8 cellular contexts compared by ENCODE assay signal in genomic region chr16:67935096-67935401, GRCh38. TPM values are rescaled to one million over a fixed set of nuclear protein-coding genes. Genes with fewer than 3 reads are reported as not detected.
DNase-seq lines count a peak whose midpoint lies in the region; ATAC-seq and TF ChIP-seq lines count a peak whose summit lies in the region.

No MANE protein-coding gene starts in this region.

- peaks cover 8% of the 10 kb centered on the region; the same call in 1 of the 2 replicates for H3K9me3 Mint-ChIP-seq in HFFc6
- no peaks in the 10 kb centered on the region for H3K9me3 Mint-ChIP-seq in activated CD8-positive, alpha-beta T cell treated with anti-CD3 and anti-CD28 coated beads, Interleukin-2, amount 10 ng/mL, durations not matched to agents 7 days and 5 days (ENCODE audit: insufficient read depth)

- peaks cover 29% of the 10 kb centered on the region for H3K4me1 Mint-ChIP-seq in HFFc6 (ENCODE audit: low read depth)
- H3K4me1 Mint-ChIP-seq in activated CD8-positive, alpha-beta T cell treated with anti-CD3 and anti-CD28 coated beads, Interleukin-2, amount 10 ng/mL, durations not matched to agents 7 days and 5 days (ENCODE audit: low read depth), result peaks cover 39% of the 10 kb centered on the region

- H3K9me3 ChIP-seq in right cardiac atrium (ENCODE audit: control insufficient read depth, low read length), result no peaks in the 10 kb centered on the region
- H3K9me3 ChIP-seq in spleen, result no peaks in the 10 kb centered on the region

- POLR2A ChIA-PET in activated CD8-positive, alpha-beta T cell treated with anti-CD3 and anti-CD28 coated beads, Interleukin-2, amount 10 ng/mL, durations not matched to agents 7 days and 5 days (lab: Charles Lee), result interaction anchor here (0.7 to 3.8 kb wide), 26 partner anchors 10 to 373 kb away, joined by 3 to 25 read pairs (median 8); partner anchors contain the start of genes CTCF, DDX28, DPEP2 and DUS2

- TF ChIP-seq CTCF in HFFc6 (IDR thresholded peaks at IDR 0.05) (no peak), spleen (IDR thresholded peaks at IDR 0.05 in 8 of 11, conservative IDR thresholded peaks at IDR 0.05 in 3 of 11) (no peak)

- peaks cover 4% of the 10 kb centered on the region; the same call in 1 of the 2 replicates for H3K36me3 Mint-ChIP-seq in HFFc6 (ENCODE audit: low read depth)
- H3K36me3 Mint-ChIP-seq in activated CD8-positive, alpha-beta T cell treated with anti-CD3 and anti-CD28 coated beads, Interleukin-2, amount 10 ng/mL, durations not matched to agents 7 days and 5 days (ENCODE audit: low read depth), result peaks cover 56% of the 10 kb centered on the region

- H3K27me3 ChIP-seq in right cardiac atrium (ENCODE audit: control insufficient read depth, insufficient read depth) (no peaks in the 10 kb centered on the region), spleen (replicated peaks in 1 of 7) (no peaks in the 10 kb centered on the region)

- CTCF ChIA-PET in activated CD8-positive, alpha-beta T cell treated with anti-CD3 and anti-CD28 coated beads, Interleukin-2, amount 10 ng/mL, durations not matched to agents 7 days and 5 days (lab: Charles Lee), result interaction anchor here (0.6 to 4.0 kb wide), 16 partner anchors 16 to 329 kb away, joined by 3 to 25 read pairs (median 4); partner anchors contain the start of genes NFATC3 and SLC7A6

- no peak for ATAC-seq in activated CD8-positive, alpha-beta T cell treated with anti-CD3 and anti-CD28 coated beads, Interleukin-2, amount 10 ng/mL, durations not matched to agents 7 days and 5 days
- peak; percentile 0 to 5 for ATAC-seq in right cardiac atrium

- peak overlapping the region; percentile 43 for H3K4me3 ChIP-seq in right cardiac atrium (ENCODE audit: low read length)
- peak overlapping the region; percentile 72 to 98 (median 96) for H3K4me3 ChIP-seq in spleen

- H3K27ac ChIP-seq in right cardiac atrium (ENCODE audit: low read length) (peak overlapping the region; percentile 14), spleen (peak overlapping the region in 7 of 8 donors; percentile 97 to 99 (median 98))

- peaks cover 4% of the 10 kb centered on the region for H3K4me1 ChIP-seq in right cardiac atrium (ENCODE audit: control insufficient read depth, insufficient read depth, low read length)
- peaks cover 11 to 49% (median 32%) of the 10 kb centered on the region in 6 donors for H3K4me1 ChIP-seq in spleen

- DNase-seq in HFFc6 (no peak), right cardiac atrium (no peak), spleen (no peak), NCI-H2196 treated with DMSO at 0.1 percent for 48 hours (lab: John Stamatoyannopoulos, UW; ENCODE audit: unreplicated experiment) (no peak), NCI-H1417 (lab: John Stamatoyannopoulos, UW) (no peak), UCSD-AML1 (lab: John Stamatoyannopoulos, UW; ENCODE audit: unreplicated experiment) (no peak)
- DNase-seq in activated CD8-positive, alpha-beta T cell treated with anti-CD3 and anti-CD28 coated beads, Interleukin-2, amount 10 ng/mL, durations not matched to agents 7 days and 5 days, result no peak
- no peak for DNase-seq in activated CD4-positive, CD25-positive, alpha-beta regulatory T cell (lab: John Stamatoyannopoulos, UW)

- no peak for TF ChIP-seq POLR2A in spleen (IDR thresholded peaks at IDR 0.05)

- peaks cover 0 to 64% (median 40%) of the 10 kb centered on the region in 6 donors for H3K36me3 ChIP-seq in spleen

- H3K4me3 Mint-ChIP-seq in HFFc6, result peak overlapping the region; percentile 99
- H3K4me3 Mint-ChIP-seq in activated CD8-positive, alpha-beta T cell treated with anti-CD3 and anti-CD28 coated beads, Interleukin-2, amount 10 ng/mL, durations not matched to agents 7 days and 5 days, result peak overlapping the region; percentile 100

- intact Hi-C loops in right cardiac atrium (cut with DNase I) (no loop called here), spleen (cut with DNase I; ENCODE audit: low total_unique reads) (loop anchor here (10.0 kb wide), 1 partner anchor 90 kb away; the partner anchor contains the start of genes CENPT, NUTF2 and THAP11)

- peak overlapping the region; percentile 92 for H3K27ac Mint-ChIP-seq in HFFc6
- H3K27ac Mint-ChIP-seq in activated CD8-positive, alpha-beta T cell treated with anti-CD3 and anti-CD28 coated beads, Interleukin-2, amount 10 ng/mL, durations not matched to agents 7 days and 5 days, result peak overlapping the region; percentile 99

- H3K27me3 Mint-ChIP-seq in HFFc6 (ENCODE audit: insufficient read depth), result peaks cover 34% of the 10 kb centered on the region
- no peaks in the 10 kb centered on the region for H3K27me3 Mint-ChIP-seq in activated CD8-positive, alpha-beta T cell treated with anti-CD3 and anti-CD28 coated beads, Interleukin-2, amount 10 ng/mL, durations not matched to agents 7 days and 5 days (ENCODE audit: low read depth)

- 30% methylated on average over 13 of the region's 13 CpGs for WGBS in right cardiac atrium
- WGBS in spleen, 5 donors, result 66 to 74% (median 71%) methylated on average over 13 of the region's 13 CpGs

RNA-seq across cellular contexts. Expression of gene PSMB10, which starts 1.6 kb away (rescaled TPM):
- total RNA-seq in HFFc6 (2021; fragmentation: NEBNext Ultra II Directional; extraction: Animal tissue kit (Norgen Biotek cat#: 25700)), result 10 to 100 TPM; 36.3 to 49.7 (median 40.0) TPM
- total RNA-seq in activated CD8-positive, alpha-beta T cell treated with anti-CD3 and anti-CD28 coated beads, Interleukin-2, amount 10 ng/mL, durations not matched to agents 7 days and 5 days, result 100 to 1,000 TPM; 257 to 275 TPM
- 10 to 100 TPM; 49.1 to 64.0 (median 58.5) TPM for total RNA-seq in right cardiac atrium
- 92.8 TPM for polyA plus RNA-seq in right cardiac atrium
- 100 to 1,000 TPM in 6 of 7 donors, 10 to 100 TPM in 1; 80.3 to 152 (median 128) TPM for total RNA-seq in spleen
- polyA plus RNA-seq in spleen, result 100 to 1,000 TPM; 207 to 236 (median 236) TPM

RNA-seq across cellular contexts. Expression of gene CTRL, which starts 3.4 kb away (rescaled TPM):
- total RNA-seq in HFFc6 (2021; fragmentation: NEBNext Ultra II Directional; extraction: Animal tissue kit (Norgen Biotek cat#: 25700)), result under 1 TPM; 0.25 to 0.63 (median 0.43) TPM
- total RNA-seq in activated CD8-positive, alpha-beta T cell treated with anti-CD3 and anti-CD28 coated beads, Interleukin-2, amount 10 ng/mL, durations not matched to agents 7 days and 5 days, result 1 to 10 TPM; 5.5 TPM
- total RNA-seq in right cardiac atrium (under 1 TPM in 3 of 4 donors, not detected in 1; 0.37 to 0.94 (median 0.42) TPM), spleen (1 to 10 TPM; 2.0 to 8.5 (median 4.6) TPM)
- polyA plus RNA-seq in right cardiac atrium (0.66 TPM), spleen (10 to 100 TPM in 1 of 3 donors, 1 to 10 TPM in 2; 2.7 to 10.3 (median 4.8) TPM)

RNA-seq across cellular contexts. Expression of gene LCAT, which starts 8.9 kb away (rescaled TPM):
- total RNA-seq in HFFc6 (2021; fragmentation: NEBNext Ultra II Directional; extraction: Animal tissue kit (Norgen Biotek cat#: 25700)), result 10 to 100 TPM; 17.6 to 21.8 (median 19.8) TPM
- total RNA-seq in activated CD8-positive, alpha-beta T cell treated with anti-CD3 and anti-CD28 coated beads, Interleukin-2, amount 10 ng/mL, durations not matched to agents 7 days and 5 days, result 10 to 100 TPM; 22.4 to 23.1 TPM
- total RNA-seq in right cardiac atrium, result 10 to 100 TPM; 15.0 to 27.0 (median 16.1) TPM
- polyA plus RNA-seq in right cardiac atrium, result 17.4 TPM
- total RNA-seq in spleen, result 10 to 100 TPM in 5 of 7 donors, 1 to 10 TPM in 2; 5.2 to 28.5 (median 13.7) TPM
- polyA plus RNA-seq in spleen, result 10 to 100 TPM in 2 of 3 donors, 1 to 10 TPM in 1; 8.5 to 51.6 (median 40.2) TPM

RNA-seq across cellular contexts. Expression of gene SLC12A4, which starts 33.4 kb away (rescaled TPM):
- total RNA-seq in HFFc6 (2021; fragmentation: NEBNext Ultra II Directional; extraction: Animal tissue kit (Norgen Biotek cat#: 25700)), result 100 to 1,000 TPM in 1 of 6 experiments, 10 to 100 TPM in 5; 89.8 to 113 (median 98.9) TPM
- 10 to 100 TPM; 42.5 TPM for total RNA-seq in activated CD8-positive, alpha-beta T cell treated with anti-CD3 and anti-CD28 coated beads, Interleukin-2, amount 10 ng/mL, durations not matched to agents 7 days and 5 days
- total RNA-seq in right cardiac atrium (100 to 1,000 TPM in 1 of 4 donors, 10 to 100 TPM in 3; 64.6 to 114 (median 66.8) TPM), spleen (10 to 100 TPM; 23.1 to 68.5 (median 38.6) TPM)
- polyA plus RNA-seq in right cardiac atrium (49.3 TPM), spleen (10 to 100 TPM in 1 of 3 donors, 1 to 10 TPM in 2; 4.6 to 27.4 (median 8.9) TPM)

RNA-seq across cellular contexts. Expression of gene PSKH1, which starts 42.0 kb away (rescaled TPM):
- total RNA-seq in HFFc6 (2021; fragmentation: NEBNext Ultra II Directional; extraction: Animal tissue kit (Norgen Biotek cat#: 25700)), result 10 to 100 TPM; 25.2 to 34.1 (median 29.3) TPM
- 10 to 100 TPM; 20.0 to 22.8 TPM for total RNA-seq in activated CD8-positive, alpha-beta T cell treated with anti-CD3 and anti-CD28 coated beads, Interleukin-2, amount 10 ng/mL, durations not matched to agents 7 days and 5 days
- total RNA-seq in right cardiac atrium, result 10 to 100 TPM; 23.8 to 31.1 (median 27.0) TPM
- polyA plus RNA-seq in right cardiac atrium, result 26.8 TPM
- total RNA-seq in spleen, result 10 to 100 TPM; 13.0 to 31.3 (median 26.0) TPM
- polyA plus RNA-seq in spleen, result 10 to 100 TPM in 1 of 3 donors, 1 to 10 TPM in 2; 5.0 to 16.2 (median 6.8) TPM
